Comparison of ENCODE assay signal across 11 cellular contexts in the genomic region with DNA sequence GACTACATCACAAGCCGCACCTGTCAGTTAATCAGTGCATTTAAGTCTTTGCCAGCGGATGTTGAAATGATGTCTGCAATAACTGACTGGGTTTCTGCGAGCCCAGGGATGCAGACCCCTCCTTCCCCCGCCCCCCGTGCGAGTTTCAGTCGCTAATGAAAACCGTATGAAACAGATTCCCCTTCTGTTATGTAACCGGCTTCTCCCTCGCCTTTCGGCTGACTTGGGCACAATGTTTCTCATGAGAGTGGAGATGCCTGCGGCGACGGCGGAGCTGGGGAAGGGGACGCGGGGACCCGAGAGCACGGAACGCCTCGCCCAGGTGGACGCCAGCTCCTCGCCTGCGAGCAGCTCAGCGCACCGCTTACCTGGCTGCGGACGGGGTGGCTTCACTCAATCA. TPM values are rescaled to one million over a fixed set of nuclear protein-coding genes. Genes with fewer than 3 reads are reported as not detected.
A peak's percentile ranks its signal among the peaks of the same experiment; 100 is the strongest.
DNase-seq lines count a peak whose midpoint lies in the region; ATAC-seq lines count a peak whose summit lies in the region.
"Had no signal": no experiment of that assay in that cellular context is flagged by ENCODE, and none has a peak within 500 bp of the region (broad histone marks: within the 10 kb centered on the region; RNA-seq: fewer than 3 reads in every experiment).

No MANE protein-coding gene starts in this region.

- peak; percentile 3 for DNase-seq in NCI-H2029 (lab: John Stamatoyannopoulos, UW)
- DNase-seq in NCI-H2029 treated with DMSO at 0.1 percent for 48 hours (lab: John Stamatoyannopoulos, UW): no peak
- DNase-seq in SJSA1 (ENCODE audit: low read depth in 1 of 2, low spot score in 2 of 2): peak in 1 of 2 experiments; percentile 9
- no peak for DNase-seq in iPS DF 6.9 (ENCODE audit: low read depth, low spot score)
- no peak for DNase-seq in stimulated activated naive B cell treated with anti-CD40 and anti-IgM and Interleukin-4, amounts not matched to agents 10 μg/mL and 1 μg/mL and 100 μg/mL, for 72 hours
- no peak for DNase-seq in GM19240 (ENCODE audit: insufficient read length, low spot score)
- no peak for DNase-seq in superior temporal gyrus (ENCODE audit: extremely low spot score)
- DNase-seq in CD8-positive, alpha-beta memory T cell: no peak
- DNase-seq: kidney had no signal

- ATAC-seq in stimulated activated naive B cell treated with anti-CD40 and anti-IgM and Interleukin-4, amounts not matched to agents 10 μg/mL and 1 μg/mL and 100 μg/mL, for 72 hours (replicated peaks): no peak

- peak overlapping the region; percentile 15 to 64 for H3K4me3 Mint-ChIP-seq in stimulated activated naive B cell treated with anti-CD40 and anti-IgM and Interleukin-4, amounts not matched to agents 10 μg/mL and 1 μg/mL and 100 μg/mL, for 72 hours
- no peak overlapping the region for H3K4me3 Mint-ChIP-seq in CD8-positive, alpha-beta memory T cell
- H3K4me3 Mint-ChIP-seq: activated T-helper 1 cell treated with anti-CD3 and anti-CD28 coated beads, Interleukin-12 subunit alpha, Interleukin-12 subunit beta, Interleukin-2, Interleukin-4 antibody, amounts not matched to agents 30 ng/mL and 10 ng/mL and 1 ng/mL, durations not matched to agents 14 hours and 24 hours and 36 hours had no signal

- H3K36me3 ChIP-seq in SJSA1 (no peaks in the 10 kb centered on the region), iPS DF 6.9 (ENCODE audit: control insufficient read depth, insufficient read depth, low read length) (no peaks in the 10 kb centered on the region)
- no peaks in the 10 kb centered on the region for H3K36me3 ChIP-seq in CD8-positive, alpha-beta memory T cell (ENCODE audit: insufficient read depth, low read length)

- no peak overlapping the region for H3K27ac Mint-ChIP-seq in stimulated activated naive B cell treated with anti-CD40 and anti-IgM and Interleukin-4, amounts not matched to agents 10 μg/mL and 1 μg/mL and 100 μg/mL, for 72 hours
- no peak overlapping the region for H3K27ac Mint-ChIP-seq in CD8-positive, alpha-beta memory T cell
- H3K27ac Mint-ChIP-seq: activated T-helper 1 cell treated with anti-CD3 and anti-CD28 coated beads, Interleukin-12 subunit alpha, Interleukin-12 subunit beta, Interleukin-2, Interleukin-4 antibody, amounts not matched to agents 30 ng/mL and 10 ng/mL and 1 ng/mL, durations not matched to agents 14 hours and 24 hours and 36 hours had no signal

- CTCF ChIA-PET in CD8-positive, alpha-beta memory T cell (lab: Charles Lee): no interaction called here

- H3K4me3 ChIP-seq in SJSA1: peak overlapping the region; percentile 38
- peak overlapping the region; percentile 41 for H3K4me3 ChIP-seq in iPS DF 6.9 (ENCODE audit: low read length)
- H3K4me3 ChIP-seq in CD8-positive, alpha-beta memory T cell (ENCODE audit: low read length): no peak overlapping the region

- H3K9me3 ChIP-seq in SJSA1 (replicated peaks) (no peaks in the 10 kb centered on the region), iPS DF 6.9 (ENCODE audit: control insufficient read depth, insufficient read depth, low read length) (no peaks in the 10 kb centered on the region)
- H3K9me3 ChIP-seq in CD8-positive, alpha-beta memory T cell (ENCODE audit: low read length): no peaks in the 10 kb centered on the region

- H3K4me1 ChIP-seq in SJSA1 (replicated peaks): peaks cover 36% of the 10 kb centered on the region
- H3K4me1 ChIP-seq in iPS DF 6.9 (ENCODE audit: control insufficient read depth, insufficient read depth, low read length): peaks cover 1% of the 10 kb centered on the region; the same call in 1 of the 2 replicates
- H3K4me1 ChIP-seq in CD8-positive, alpha-beta memory T cell (ENCODE audit: insufficient read depth, low read length): no peaks in the 10 kb centered on the region

- H3K36me3 Mint-ChIP-seq in stimulated activated naive B cell treated with anti-CD40 and anti-IgM and Interleukin-4, amounts not matched to agents 10 μg/mL and 1 μg/mL and 100 μg/mL, for 72 hours: no peaks in the 10 kb centered on the region
- no peaks in the 10 kb centered on the region for H3K36me3 Mint-ChIP-seq in CD8-positive, alpha-beta memory T cell

- peaks cover 0 to 2% of the 10 kb centered on the region in 2 donors for H3K9me3 Mint-ChIP-seq in stimulated activated naive B cell treated with anti-CD40 and anti-IgM and Interleukin-4, amounts not matched to agents 10 μg/mL and 1 μg/mL and 100 μg/mL, for 72 hours
- peaks cover 0 to 5% (median 0%) of the 10 kb centered on the region in 5 donors for H3K9me3 Mint-ChIP-seq in CD8-positive, alpha-beta memory T cell
- H3K9me3 Mint-ChIP-seq: activated T-helper 1 cell treated with anti-CD3 and anti-CD28 coated beads, Interleukin-12 subunit alpha, Interleukin-12 subunit beta, Interleukin-2, Interleukin-4 antibody, amounts not matched to agents 30 ng/mL and 10 ng/mL and 1 ng/mL, durations not matched to agents 14 hours and 24 hours and 36 hours had no signal

- H3K27me3 ChIP-seq in SJSA1 (replicated peaks) (peaks cover 13% of the 10 kb centered on the region), iPS DF 6.9 (ENCODE audit: control insufficient read depth, insufficient read depth, low read length) (peaks cover 9% of the 10 kb centered on the region; the same call in 1 of the 2 replicates)
- peaks cover 23% of the 10 kb centered on the region for H3K27me3 ChIP-seq in CD8-positive, alpha-beta memory T cell (ENCODE audit: insufficient read depth, low read length, poor library complexity, severe bottlenecking)

- no peak overlapping the region for H3K27ac ChIP-seq in SJSA1
- H3K27ac ChIP-seq in iPS DF 6.9 (ENCODE audit: low read length): no peak overlapping the region
- no peak overlapping the region for H3K27ac ChIP-seq in CD8-positive, alpha-beta memory T cell (ENCODE audit: low read depth, low read length)

- POLR2A ChIA-PET in CD8-positive, alpha-beta memory T cell (lab: Charles Lee): no interaction called here

- no CpG with 5 or more reads among the region's 28 CpGs for WGBS in iPS DF 6.9 (ENCODE audit: insufficient coverage, insufficient read length)

- peaks cover 3 to 14% of the 10 kb centered on the region in 2 donors for H3K4me1 Mint-ChIP-seq in stimulated activated naive B cell treated with anti-CD40 and anti-IgM and Interleukin-4, amounts not matched to agents 10 μg/mL and 1 μg/mL and 100 μg/mL, for 72 hours
- peaks cover 0 to 8% (median 0%) of the 10 kb centered on the region in 3 donors for H3K4me1 Mint-ChIP-seq in CD8-positive, alpha-beta memory T cell

- H3K27me3 Mint-ChIP-seq in stimulated activated naive B cell treated with anti-CD40 and anti-IgM and Interleukin-4, amounts not matched to agents 10 μg/mL and 1 μg/mL and 100 μg/mL, for 72 hours: peaks cover 62 to 65% of the 10 kb centered on the region in 2 donors
- H3K27me3 Mint-ChIP-seq in CD8-positive, alpha-beta memory T cell: peaks cover 44 to 52% of the 10 kb centered on the region in 2 donors

RNA-seq across cellular contexts. Expression of gene KCNJ6, which starts 0.7 kb away (rescaled TPM):
- 0.24 and 0.44 TPM in 2 replicates for total RNA-seq in SJSA1 (2014; rRNA removed; shearing (Covaris generic))
- not detected for total RNA-seq in CD8-positive, alpha-beta memory T cell
- polyA plus RNA-seq in CD8-positive, alpha-beta memory T cell: not detected
- total RNA-seq: A673; activated T-helper 1 cell treated with anti-CD3 and anti-CD28 coated beads, Interleukin-12 subunit alpha, Interleukin-12 subunit beta, Interleukin-2, Interleukin-4 antibody, amounts not matched to agents 30 ng/mL and 10 ng/mL and 1 ng/mL, durations not matched to agents 14 hours and 24 hours and 36 hours had no signal

Comparison
In these comparisons a context has a peak if more than half of its experiments do, and no peak if none do; other contexts are left out.
1. H3K4me3 Mint-ChIP-seq: peak in stimulated activated naive B cell treated with anti-CD40 and anti-IgM and Interleukin-4, amounts not matched to agents 10 μg/mL and 1 μg/mL and 100 μg/mL, for 72 hours (2 of 2); none in CD8-positive, alpha-beta memory T cell (0 of 7).